ENCODE assay signal across 8 cellular contexts in genomic region chr2:96010320-96011128, GRCh38. TPM values are rescaled to one million over a fixed set of nuclear protein-coding genes. Genes with fewer than 3 reads are reported as not detected.
A peak's percentile ranks its signal among the peaks of the same experiment; 100 is the strongest.
DNase-seq lines count a peak whose midpoint lies in the region; ATAC-seq, FAIRE-seq and TF ChIP-seq lines count a peak whose summit lies in the region.
"Not testable (repeated sequence)": the region's sequence is repeated elsewhere in the genome, so short reads cannot be mapped to it uniquely, and the experiment has no call there.

No MANE protein-coding gene starts in this region.

- DNase-seq in CD4-positive, alpha-beta T cell, result peak; percentile 88 to 97 (median 94)
- DNase-seq in T follicular helper cell (ENCODE audit: low read depth) (peak; percentile 97), frontal cortex (ENCODE audit: low spot score in 2 of 2) (peak; percentile 74 to 82)
- peak; percentile 97 for DNase-seq in activated naive CD8-positive, alpha-beta T cell treated with anti-CD3 and anti-CD28 coated beads, Interleukin-2, amount 10 ng/mL, durations not matched to agents 7 days and 5 days
- DNase-seq in naive thymus-derived CD4-positive, alpha-beta T cell, result peak; percentile 90 to 97 (median 94)
- peak; percentile 91 to 93 for DNase-seq in stimulated activated CD8-positive, alpha-beta memory T cell treated with anti-CD3 and anti-CD28 coated beads, Interleukin-15, amount 100 ng/mL, for 4 hours (ENCODE audit: low read depth in 2 of 2)

- not testable (repeated sequence) for H3K4me1 ChIP-seq in naive thymus-derived CD4-positive, alpha-beta T cell (ENCODE audit: control insufficient read depth in 2 of 2, insufficient read depth in 2 of 2, low read length in 2 of 2)

- H3K27me3 Mint-ChIP-seq in CD4-positive, alpha-beta T cell, result not testable (repeated sequence)
- H3K27me3 Mint-ChIP-seq in activated naive CD8-positive, alpha-beta T cell treated with anti-CD3 and anti-CD28 coated beads, Interleukin-2, amount 10 ng/mL, durations not matched to agents 7 days and 5 days, result peaks cover 16% of the 10 kb centered on the region
- peaks cover 3 to 20% (median 12%) of the 10 kb centered on the region in 5 donors for H3K27me3 Mint-ChIP-seq in naive thymus-derived CD4-positive, alpha-beta T cell

- H3K27ac ChIP-seq in CD4-positive, alpha-beta T cell (ENCODE audit: low read depth, low read length), result not testable (repeated sequence)
- peak overlapping the region; percentile 74 for H3K27ac ChIP-seq in naive thymus-derived CD4-positive, alpha-beta T cell (ENCODE audit: low read depth, low read length)

- peak overlapping the region; percentile 88 for H3K4me3 Mint-ChIP-seq in CD4-positive, alpha-beta T cell
- peak overlapping the region; percentile 75 for H3K4me3 Mint-ChIP-seq in activated naive CD8-positive, alpha-beta T cell treated with anti-CD3 and anti-CD28 coated beads, Interleukin-2, amount 10 ng/mL, durations not matched to agents 7 days and 5 days
- peak overlapping the region; percentile 70 to 83 (median 80) for H3K4me3 Mint-ChIP-seq in naive thymus-derived CD4-positive, alpha-beta T cell

- not testable (repeated sequence) for FAIRE-seq in frontal cortex (lab: Jason Lieb, UNC)

- not testable (repeated sequence) for H3K9me3 Mint-ChIP-seq in CD4-positive, alpha-beta T cell; activated naive CD8-positive, alpha-beta T cell treated with anti-CD3 and anti-CD28 coated beads, Interleukin-2, amount 10 ng/mL, durations not matched to agents 7 days and 5 days; naive thymus-derived CD4-positive, alpha-beta T cell

- peak overlapping the region; percentile 35 for H3K4me3 ChIP-seq in naive thymus-derived CD4-positive, alpha-beta T cell (ENCODE audit: low read length)

- intact Hi-C loops in CD4-positive, alpha-beta T cell (cut with DNase I, micrococcal nuclease); naive thymus-derived CD4-positive, alpha-beta T cell (cut with micrococcal nuclease): not testable (repeated sequence)

- not testable (repeated sequence) for H3K36me3 ChIP-seq in naive thymus-derived CD4-positive, alpha-beta T cell (ENCODE audit: control insufficient read depth in 2 of 3, insufficient read depth in 3 of 3, low read length in 3 of 3)

- TF ChIP-seq CTCF in CD4-positive, alpha-beta T cell (IDR thresholded peaks at IDR 0.05), result not testable (repeated sequence)

- peak; percentile 99 for ATAC-seq in CD4-positive, alpha-beta T cell (ENCODE audit: poor library complexity)
- ATAC-seq in GM19467 (IDR thresholded peaks at IDR 0.05; ENCODE audit: unreplicated experiment) (peak; percentile 99), HG03342 (IDR thresholded peaks at IDR 0.05; ENCODE audit: unreplicated experiment) (peak; percentile 95)
- ATAC-seq in activated naive CD8-positive, alpha-beta T cell treated with anti-CD3 and anti-CD28 coated beads, Interleukin-2, amount 10 ng/mL, durations not matched to agents 7 days and 5 days (ENCODE audit: low read depth), result peak; percentile 100
- ATAC-seq in naive thymus-derived CD4-positive, alpha-beta T cell, result peak; percentile 100

- H3K27ac Mint-ChIP-seq in CD4-positive, alpha-beta T cell, result peak overlapping the region; percentile 82
- peak overlapping the region; percentile 79 for H3K27ac Mint-ChIP-seq in activated naive CD8-positive, alpha-beta T cell treated with anti-CD3 and anti-CD28 coated beads, Interleukin-2, amount 10 ng/mL, durations not matched to agents 7 days and 5 days
- peak overlapping the region; percentile 34 to 93 (median 85) for H3K27ac Mint-ChIP-seq in naive thymus-derived CD4-positive, alpha-beta T cell

- POLR2A ChIA-PET in CD4-positive, alpha-beta T cell (lab: Charles Lee); activated naive CD8-positive, alpha-beta T cell treated with anti-CD3 and anti-CD28 coated beads, Interleukin-2, amount 10 ng/mL, durations not matched to agents 7 days and 5 days (lab: Charles Lee); naive thymus-derived CD4-positive, alpha-beta T cell (lab: Charles Lee): not testable (repeated sequence)

- not testable (repeated sequence) for H3K9me3 ChIP-seq in CD4-positive, alpha-beta T cell (ENCODE audit: control insufficient read depth, low read length); naive thymus-derived CD4-positive, alpha-beta T cell (ENCODE audit: control insufficient read depth in 2 of 3, low read length in 3 of 3)

- CTCF ChIA-PET in CD4-positive, alpha-beta T cell (lab: Charles Lee), result interaction anchor here (1.5 kb wide), 1 partner anchor 164 kb away, joined by 3 read pairs; no protein-coding TSS in a partner anchor
- CTCF ChIA-PET in naive thymus-derived CD4-positive, alpha-beta T cell (lab: Charles Lee), result interaction anchor here (1.0 to 1.2 kb wide), 2 partner anchors 18 to 108 kb away, joined by 3 to 4 read pairs; no protein-coding TSS in a partner anchor

- H3K27me3 ChIP-seq in CD4-positive, alpha-beta T cell (ENCODE audit: control insufficient read depth, insufficient read depth, low read length); naive thymus-derived CD4-positive, alpha-beta T cell (ENCODE audit: control insufficient read depth in 2 of 2, insufficient read depth in 2 of 2, low read length in 2 of 2): not testable (repeated sequence)

- H3K36me3 Mint-ChIP-seq in CD4-positive, alpha-beta T cell (ENCODE audit: low read depth); activated naive CD8-positive, alpha-beta T cell treated with anti-CD3 and anti-CD28 coated beads, Interleukin-2, amount 10 ng/mL, durations not matched to agents 7 days and 5 days; naive thymus-derived CD4-positive, alpha-beta T cell: not testable (repeated sequence)

- peaks cover 10% of the 10 kb centered on the region for H3K4me1 Mint-ChIP-seq in CD4-positive, alpha-beta T cell (ENCODE audit: low read depth)
- H3K4me1 Mint-ChIP-seq in activated naive CD8-positive, alpha-beta T cell treated with anti-CD3 and anti-CD28 coated beads, Interleukin-2, amount 10 ng/mL, durations not matched to agents 7 days and 5 days, result not testable (repeated sequence)
- H3K4me1 Mint-ChIP-seq in naive thymus-derived CD4-positive, alpha-beta T cell, result peaks cover 0 to 13% (median 10%) of the 10 kb centered on the region in 7 donors

RNA-seq across cellular contexts. Expression of gene ANKRD36C, which starts 18.9 kb away (rescaled TPM):
- total RNA-seq in CD4-positive, alpha-beta T cell, result 10 to 100 TPM; 74.0 to 78.3 TPM
- total RNA-seq in activated naive CD8-positive, alpha-beta T cell treated with anti-CD3 and anti-CD28 coated beads, Interleukin-2, amount 10 ng/mL, durations not matched to agents 7 days and 5 days, result 10 to 100 TPM; 87.0 to 89.7 TPM
- total RNA-seq in frontal cortex, result 277 TPM
- 10 to 100 TPM; 62.4 to 96.9 (median 79.3) TPM for total RNA-seq in naive thymus-derived CD4-positive, alpha-beta T cell
- 10 to 100 TPM; 12.7 to 18.5 TPM for polyA plus RNA-seq in naive thymus-derived CD4-positive, alpha-beta T cell

RNA-seq across cellular contexts. Expression of gene GPAT2, which starts 24.2 kb away (rescaled TPM):
- total RNA-seq in CD4-positive, alpha-beta T cell, result 1 to 10 TPM; 1.3 to 2.0 TPM
- 10 to 100 TPM; 14.0 to 15.0 TPM for total RNA-seq in activated naive CD8-positive, alpha-beta T cell treated with anti-CD3 and anti-CD28 coated beads, Interleukin-2, amount 10 ng/mL, durations not matched to agents 7 days and 5 days
- 2.0 TPM for total RNA-seq in frontal cortex
- 10 to 100 TPM in 1 of 5 experiments, 1 to 10 TPM in 4; 1.7 to 11.3 (median 3.7) TPM for total RNA-seq in naive thymus-derived CD4-positive, alpha-beta T cell
- polyA plus RNA-seq in naive thymus-derived CD4-positive, alpha-beta T cell, result 1 to 10 TPM in 1 of 2 donors, under 1 TPM in 1; 0.34 to 4.6 TPM
